ENCODE assay signal across 8 cellular contexts in genomic region chr1:120535052-120535451, GRCh38.
DNase-seq lines count a peak whose midpoint lies in the region; ATAC-seq and TF ChIP-seq lines count a peak whose summit lies in the region.
"Not testable (repeated sequence)": the region's sequence is repeated elsewhere in the genome, so short reads cannot be mapped to it uniquely, and the experiment has no call there.

No MANE protein-coding gene starts in this region.

- DNase-seq in CD4-positive, alpha-beta memory T cell: peak in 2 of 5 donors; percentile 25 to 41
- DNase-seq in SJSA1 (ENCODE audit: low read depth in 1 of 2, low spot score in 2 of 2) (peak in 1 of 2 experiments; percentile 67), fibroblast of mammary gland (ENCODE audit: low read depth) (peak; percentile 75), skeletal muscle cell (ENCODE audit: low read depth) (peak; percentile 6)
- not testable (repeated sequence) for DNase-seq in activated naive CD4-positive, alpha-beta T cell treated with anti-CD3 and anti-CD28 coated beads, Interleukin-2, amount 50 U/mL, for 72 hours (ENCODE audit: low spot score in 2 of 2)

- peak overlapping the region; percentile 78 to 96 (median 82) for H3K4me3 Mint-ChIP-seq in CD4-positive, alpha-beta memory T cell

- CTCF ChIA-PET in CD4-positive, alpha-beta memory T cell (lab: Charles Lee; ENCODE audit: partially characterized antibody): not testable (repeated sequence)

- POLR2A ChIA-PET in CD4-positive, alpha-beta memory T cell (lab: Charles Lee; ENCODE audit: partially characterized antibody): not testable (repeated sequence)

- H3K27me3 Mint-ChIP-seq in CD4-positive, alpha-beta memory T cell: not testable (repeated sequence)

- TF ChIP-seq CTCF in fibroblast of mammary gland (conservative IDR thresholded peaks at IDR 0.05; ENCODE audit: control insufficient read depth, insufficient read depth, low read depth, low read length): not testable (repeated sequence)

- peak; percentile 61 for ATAC-seq in GM19023 (IDR thresholded peaks at IDR 0.05; ENCODE audit: unreplicated experiment)
- ATAC-seq in HG02623 (IDR thresholded peaks at IDR 0.05; ENCODE audit: unreplicated experiment): peak; percentile 55
- peak; percentile 71 for ATAC-seq in HG03457 (IDR thresholded peaks at IDR 0.05; ENCODE audit: unreplicated experiment)
- peak; percentile 59 to 71 for ATAC-seq in activated naive CD4-positive, alpha-beta T cell treated with anti-CD3 and anti-CD28 coated beads, Interleukin-2, amount 50 U/mL, for 72 hours

- not testable (repeated sequence) for H3K27me3 ChIP-seq in CD4-positive, alpha-beta memory T cell (ENCODE audit: insufficient read depth, low read length); SJSA1 (replicated peaks)

- H3K4me1 ChIP-seq in CD4-positive, alpha-beta memory T cell (ENCODE audit: insufficient read depth, low read length); SJSA1 (replicated peaks): not testable (repeated sequence)

- peak overlapping the region; percentile 35 for H3K27ac ChIP-seq in CD4-positive, alpha-beta memory T cell (ENCODE audit: low read depth, low read length)
- H3K27ac ChIP-seq in SJSA1: peak overlapping the region; percentile 96

- peaks cover 5 to 17% (median 13%) of the 10 kb centered on the region in 4 donors for H3K4me1 Mint-ChIP-seq in CD4-positive, alpha-beta memory T cell

- H3K27ac Mint-ChIP-seq in CD4-positive, alpha-beta memory T cell: peak overlapping the region; percentile 92 to 99 (median 95)
- H3K27ac Mint-ChIP-seq in activated naive CD4-positive, alpha-beta T cell treated with anti-CD3 and anti-CD28 coated beads, Interleukin-2, amount 50 U/mL, for 72 hours: peak overlapping the region; percentile 59 to 88

- H3K4me3 ChIP-seq in CD4-positive, alpha-beta memory T cell (ENCODE audit: low read length in 2 of 2); SJSA1; fibroblast of mammary gland (ENCODE audit: control insufficient read depth, low read depth, low read length); skeletal muscle cell (ENCODE audit: low read depth, low read length): not testable (repeated sequence)

- H3K36me3 ChIP-seq in CD4-positive, alpha-beta memory T cell (ENCODE audit: insufficient read depth, low read length); SJSA1: not testable (repeated sequence)

- intact Hi-C loops in CD4-positive, alpha-beta memory T cell (cut with micrococcal nuclease): not testable (repeated sequence)

- H3K9me3 Mint-ChIP-seq in CD4-positive, alpha-beta memory T cell; activated naive CD4-positive, alpha-beta T cell treated with anti-CD3 and anti-CD28 coated beads, Interleukin-2, amount 50 U/mL, for 72 hours: not testable (repeated sequence)

- H3K36me3 Mint-ChIP-seq in CD4-positive, alpha-beta memory T cell; activated naive CD4-positive, alpha-beta T cell treated with anti-CD3 and anti-CD28 coated beads, Interleukin-2, amount 50 U/mL, for 72 hours: not testable (repeated sequence)

- H3K9me3 ChIP-seq in CD4-positive, alpha-beta memory T cell (ENCODE audit: control insufficient read depth in 1 of 2, low read length in 2 of 2); SJSA1 (replicated peaks): not testable (repeated sequence)
